In the genomic region with DNA sequence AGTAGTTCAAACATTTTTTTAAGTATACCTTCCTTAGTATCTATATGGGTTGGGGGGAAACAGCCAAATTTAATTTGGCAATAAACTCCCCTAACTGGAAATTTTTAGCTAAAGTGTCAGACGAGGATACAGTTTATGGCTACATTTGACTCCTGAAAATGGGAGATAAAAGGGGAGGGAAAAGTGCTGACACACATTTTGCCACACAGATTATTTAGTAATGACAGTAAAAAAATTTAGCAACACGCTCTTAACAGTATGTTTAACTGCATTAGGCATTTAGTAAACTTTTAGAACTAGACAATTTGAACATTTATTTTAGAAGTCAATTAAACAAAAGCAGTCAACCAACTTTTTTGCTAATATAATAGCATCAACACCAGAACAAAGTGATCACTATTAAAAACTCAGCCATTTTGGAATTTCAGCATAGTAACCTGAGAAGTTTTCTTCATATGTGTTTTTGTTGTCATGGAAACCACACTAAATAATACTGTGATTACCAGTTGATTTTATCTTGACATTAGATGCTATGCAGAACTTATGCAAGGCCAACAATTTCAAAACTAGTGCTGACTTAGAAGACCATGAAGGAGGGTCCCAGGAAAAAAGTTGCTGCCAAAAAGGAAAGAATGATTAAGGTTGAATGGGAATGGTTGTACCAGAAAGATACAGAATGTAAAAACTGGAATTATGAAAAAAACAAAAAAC, we compare ENCODE assay signal across 1 cellular context.
TF ChIP-seq lines count a peak whose summit lies in the region.

No MANE protein-coding gene starts in this region.

TF ChIP-seq in endothelial cell of umbilical vein, 7 proteins besides CTCF, POLR2A, EP300 and RAD21:
- no peak for TF ChIP-seq POLR2AphosphoS5 (IDR thresholded peaks at IDR 0.05; ENCODE audit: insufficient read depth, low read depth, low read length)
- no peak for TF ChIP-seq JUN (IDR thresholded peaks at IDR 0.05; ENCODE audit: borderline replicate concordance, insufficient read depth, insufficient read length, low read depth)
- no peak for TF ChIP-seq MAX (IDR thresholded peaks at IDR 0.05; ENCODE audit: insufficient read depth, insufficient read length)
- TF ChIP-seq MYC (IDR thresholded peaks at IDR 0.05; ENCODE audit: low read depth, low read length) = no peak
